Comparison of ENCODE assay signal across 8 cellular contexts in genomic region chr12:132600048-132601032, GRCh38. TPM values are rescaled to one million over a fixed set of nuclear protein-coding genes. Genes with fewer than 3 reads are reported as not detected.
DNase-seq lines count a peak whose midpoint lies in the region; ATAC-seq and TF ChIP-seq lines count a peak whose summit lies in the region.

No MANE protein-coding gene starts in this region.

- TF ChIP-seq CTCF in WI38 (IDR thresholded peaks at IDR 0.05; ENCODE audit: low read depth, low read length) (peak; percentile 71), tibial artery (IDR thresholded peaks at IDR 0.05) (peak; percentile 39 to 61)

- H3K9me3 ChIP-seq in tibial artery: no peaks in the 10 kb centered on the region

- H3K27me3 ChIP-seq in tibial artery: peaks cover 0 to 44% of the 10 kb centered on the region in 2 donors

- peaks cover 0 to 30% (median 22%) of the 10 kb centered on the region in 4 donors for H3K4me1 ChIP-seq in tibial artery

- intact Hi-C loops in Right ventricle myocardium inferior (cut with DNase I) (no loop called here), cardiac septum (cut with DNase I) (loop anchor here (1.0 kb wide), 1 partner anchor 15 kb away; no protein-coding TSS in a partner anchor), tibial artery (cut with DNase I; ENCODE audit: low total_unique reads) (no loop called here)

- H3K4me3 ChIP-seq in WI38 (ENCODE audit: low read depth, low read length) (peak overlapping the region; percentile 53), tibial artery (peak overlapping the region; percentile 38 to 51)

- DNase-seq in Right ventricle myocardium inferior (ENCODE audit: missing footprints): peak; percentile 86
- DNase-seq in cardiac septum (ENCODE audit: low spot score): no peak
- peak; percentile 56 to 86 for DNase-seq in NCI-H187 (lab: John Stamatoyannopoulos, UW)
- DNase-seq in epidermal melanocyte (ENCODE audit: insufficient read length, low spot score): peak; percentile 72
- DNase-seq in midbrain (lab: John Stamatoyannopoulos, UW): peak; percentile 47
- peak; percentile 58 to 76 for DNase-seq in tibial artery

- H3K27ac ChIP-seq in tibial artery: no peak overlapping the region

- ATAC-seq in Right ventricle myocardium inferior: peak; percentile 78
- ATAC-seq in GM21786 (IDR thresholded peaks at IDR 0.05; ENCODE audit: unreplicated experiment): no peak

- H3K36me3 ChIP-seq in tibial artery: no peaks in the 10 kb centered on the region

RNA-seq across cellular contexts. Expression of gene LRCOL1, which starts 10.0 kb away (rescaled TPM):
- total RNA-seq in Right ventricle myocardium inferior (not detected), cardiac septum (not detected)

RNA-seq across cellular contexts. Expression of gene P2RX2, which starts 18.2 kb away (rescaled TPM):
- total RNA-seq in Right ventricle myocardium inferior (not detected), cardiac septum (not detected)
